In genomic region chr6:3118353-3119039, GRCh38 we compare ENCODE assay signal across 8 cellular contexts. TPM values are rescaled to one million over a fixed set of nuclear protein-coding genes. Genes with fewer than 3 reads are reported as not detected.
DNase-seq lines count a peak whose midpoint lies in the region; ATAC-seq and TF ChIP-seq lines count a peak whose summit lies in the region.

Gene BPHL (plus strand): TSS chr6:3118711. CDS start chr6:3118741, 30 bp downstream.

- peaks cover 15% of the 10 kb centered on the region for H3K4me1 Mint-ChIP-seq in activated naive CD4-positive, alpha-beta T cell treated with anti-CD3 and anti-CD28 coated beads, Interleukin-2, amount 50 U/mL, for 24 hours

- DNase-seq in GM06990 (ENCODE audit: extremely low read depth, insufficient read length) (peak; percentile 95), NB4 (ENCODE audit: low read depth) (peak; percentile 93), SK-N-DZ (ENCODE audit: low spot score) (peak; percentile 91), globus pallidus (ENCODE audit: low spot score) (peak; percentile 96), nucleus accumbens (lab: John Stamatoyannopoulos, UW) (peak; percentile 45 to 98 (median 96)), superior temporal gyrus (ENCODE audit: extremely low spot score) (peak; percentile 96)

- H3K36me3 ChIP-seq in GM06990 (ENCODE audit: control insufficient read depth, insufficient read depth, low read length), result no peaks in the 10 kb centered on the region; the same call in none of the 2 replicates

- TF ChIP-seq CTCF in GM06990 (IDR thresholded peaks at IDR 0.05; ENCODE audit: insufficient read depth, low read length, poor library complexity, severe bottlenecking) (no peak), NB4 (IDR thresholded peaks at IDR 0.05; ENCODE audit: low read depth, low read length) (no peak)

- H3K4me3 ChIP-seq in GM06990 (replicated peaks; ENCODE audit: low read depth, low read length) (peak within 1 kb of the TSS; percentile 84), NB4 (ENCODE audit: low read depth, low read length) (peak within 1 kb of the TSS; percentile 87)

- peak; percentile 88 for ATAC-seq in HG02571 (IDR thresholded peaks at IDR 0.05; ENCODE audit: unreplicated experiment)

- peaks cover under 1% of the 10 kb centered on the region for H3K36me3 Mint-ChIP-seq in activated naive CD4-positive, alpha-beta T cell treated with anti-CD3 and anti-CD28 coated beads, Interleukin-2, amount 50 U/mL, for 24 hours

- H3K9me3 Mint-ChIP-seq in activated naive CD4-positive, alpha-beta T cell treated with anti-CD3 and anti-CD28 coated beads, Interleukin-2, amount 50 U/mL, for 24 hours, result no peaks in the 10 kb centered on the region

- peak within 1 kb of the TSS; percentile 91 for H3K27ac Mint-ChIP-seq in activated naive CD4-positive, alpha-beta T cell treated with anti-CD3 and anti-CD28 coated beads, Interleukin-2, amount 50 U/mL, for 24 hours

- peak; percentile 76 for TF ChIP-seq POLR2A in NB4 (IDR thresholded peaks at IDR 0.05; ENCODE audit: extremely low read depth, insufficient read length)

- no peaks in the 10 kb centered on the region for H3K27me3 ChIP-seq in GM06990 (replicated peaks; ENCODE audit: control insufficient read depth, insufficient read depth, low read length)

- peak within 1 kb of the TSS; percentile 89 for H3K4me3 Mint-ChIP-seq in activated naive CD4-positive, alpha-beta T cell treated with anti-CD3 and anti-CD28 coated beads, Interleukin-2, amount 50 U/mL, for 24 hours

- no peaks in the 10 kb centered on the region for H3K27me3 Mint-ChIP-seq in activated naive CD4-positive, alpha-beta T cell treated with anti-CD3 and anti-CD28 coated beads, Interleukin-2, amount 50 U/mL, for 24 hours

RNA-seq across cellular contexts. Expression of gene BPHL, which starts in this region (rescaled TPM):
- polyA plus RNA-seq in SK-N-DZ (2014; cell fraction: cytosol; rRNA removed), result 33.5 and 49.0 TPM in 2 replicates
- polyA plus RNA-seq in SK-N-DZ (2014; cell fraction: nucleus; rRNA removed), result 31.5 and 43.3 TPM in 2 replicates

Comparison
In these comparisons a context has a peak if more than half of its experiments do, and no peak if none do; other contexts are left out.
1. Peak in every context shown above with its lines: DNase-seq, ATAC-seq and H3K4me3 ChIP-seq.